In genomic region chr4:121765368-121765705, GRCh38 we compare ENCODE assay signal across 9 cellular contexts. TPM values are rescaled to one million over a fixed set of nuclear protein-coding genes. Genes with fewer than 3 reads are reported as not detected.
DNase-seq lines count a peak whose midpoint lies in the region; ATAC-seq and TF ChIP-seq lines count a peak whose summit lies in the region.
"Had no signal": no experiment of that assay in that cellular context is flagged by ENCODE, and none has a peak within 500 bp of the region (broad histone marks: within the 10 kb centered on the region; RNA-seq: fewer than 3 reads in every experiment).

No MANE protein-coding gene starts in this region.

- H3K9me3 Mint-ChIP-seq in activated B cell treated with CpG ODN at 0.5 μM for 24 hours (no peaks in the 10 kb centered on the region), Caco-2 (ENCODE audit: unreplicated experiment) (no peaks in the 10 kb centered on the region)

- no peaks in the 10 kb centered on the region for H3K36me3 ChIP-seq in gastrocnemius medialis
- H3K36me3 ChIP-seq in Caco-2 (ENCODE audit: control insufficient read depth, insufficient read depth, low read length) = no peaks in the 10 kb centered on the region

- H3K4me1 ChIP-seq in gastrocnemius medialis = peaks cover 0 to 4% of the 10 kb centered on the region in 2 donors
- H3K4me1 ChIP-seq in Caco-2 = no peaks in the 10 kb centered on the region

- H3K4me1 Mint-ChIP-seq in activated B cell treated with CpG ODN at 0.5 μM for 24 hours (peaks cover 8% of the 10 kb centered on the region), Caco-2 (ENCODE audit: low read depth, unreplicated experiment) (no peaks in the 10 kb centered on the region)

- intact Hi-C loops in activated B cell treated with CpG ODN at 0.5 μM for 24 hours (cut with micrococcal nuclease) (no loop called here), gastrocnemius medialis (cut with DNase I; ENCODE audit: low total_unique reads) (no loop called here), Caco-2 (cut with micrococcal nuclease; ENCODE audit: unreplicated experiment) (no loop called here)

- in situ Hi-C loops in gastrocnemius medialis (cut with MboI; ENCODE audit: low sequenced_read_pairs in 4 of 4) = no loop called here

- CTCF ChIA-PET in activated B cell treated with CpG ODN at 0.5 μM for 24 hours (lab: Charles Lee) = no interaction called here
- CTCF ChIA-PET in HEK293T (lab: Yijun Ruan, JAX) = interaction anchor here (0.9 kb wide), 1 partner anchor 33 kb away, joined by 3 read pairs; no protein-coding TSS in a partner anchor
- CTCF ChIA-PET in Caco-2 (lab: Charles Lee) = no interaction called here

- H3K9me3 ChIP-seq in gastrocnemius medialis (no peaks in the 10 kb centered on the region), Caco-2 (no peaks in the 10 kb centered on the region)

- peaks cover 5 to 30% (median 18%) of the 10 kb centered on the region in 3 donors for H3K27me3 ChIP-seq in gastrocnemius medialis
- no peaks in the 10 kb centered on the region for H3K27me3 ChIP-seq in Caco-2 (replicated peaks; ENCODE audit: control insufficient read depth, insufficient read depth, low read length)

- H3K36me3 Mint-ChIP-seq in activated B cell treated with CpG ODN at 0.5 μM for 24 hours (ENCODE audit: low read depth) = no peaks in the 10 kb centered on the region
- no peaks in the 10 kb centered on the region for H3K36me3 Mint-ChIP-seq in Caco-2 (ENCODE audit: insufficient read depth, unreplicated experiment)

- no peak for TF ChIP-seq CTCF in GM20000 (IDR thresholded peaks at IDR 0.05; ENCODE audit: extremely low read depth, missing control alignments)
- TF ChIP-seq CTCF in activated B cell treated with CpG ODN at 0.5 μM for 24 hours (IDR thresholded peaks at IDR 0.05) = no peak
- no peak for TF ChIP-seq CTCF in fibroblast of villous mesenchyme (IDR thresholded peaks at IDR 0.05; ENCODE audit: insufficient read depth, low read depth, low read length)
- TF ChIP-seq CTCF in gastrocnemius medialis (IDR thresholded peaks at IDR 0.05 in 4 of 5, conservative IDR thresholded peaks at IDR 0.05 in 1 of 5) = no peak
- no peak for TF ChIP-seq CTCF in Caco-2 (IDR thresholded peaks at IDR 0.05; ENCODE audit: insufficient read depth in 1 of 2, low read depth in 1 of 2, low read length in 1 of 2, severe bottlenecking in 1 of 2, unreplicated experiment in 1 of 2)

- H3K27ac ChIP-seq in gastrocnemius medialis = no peak overlapping the region

- BruUV-seq in Caco-2 (replicated peaks; lab: Mats Ljungman, UMichigan) = no TSS peak

- DNase-seq in GM20000 (ENCODE audit: low spot score) (peak; percentile 15), activated B cell treated with CpG ODN at 0.5 μM for 24 hours (no peak), fibroblast of villous mesenchyme (ENCODE audit: low read depth) (no peak), gastrocnemius medialis (no peak), NCI-H1092 treated with DMSO at 0.1 percent for 48 hours (lab: John Stamatoyannopoulos, UW) (no peak), HEK293T (ENCODE audit: extremely low spot score) (no peak), DMS 273 treated with DMSO at 0.1 percent for 48 hours (lab: John Stamatoyannopoulos, UW) (no peak), Caco-2 (no peak)
- DNase-seq: effector CD4-positive, alpha-beta T cell had no signal

- POLR2A ChIA-PET in activated B cell treated with CpG ODN at 0.5 μM for 24 hours (lab: Charles Lee) = no interaction called here
- POLR2A ChIA-PET in HEK293T (lab: Yijun Ruan, JAX) = interaction anchor here (2.2 kb wide), 1 partner anchor 36 kb away, joined by 8 read pairs; the partner anchor contains the start of gene EXOSC9
- POLR2A ChIA-PET in Caco-2 (lab: Charles Lee) = no interaction called here

- H3K27ac Mint-ChIP-seq in activated B cell treated with CpG ODN at 0.5 μM for 24 hours (no peak overlapping the region), Caco-2 (ENCODE audit: unreplicated experiment) (no peak overlapping the region)

- H3K4me3 Mint-ChIP-seq in activated B cell treated with CpG ODN at 0.5 μM for 24 hours (peak overlapping the region; percentile 1), Caco-2 (ENCODE audit: unreplicated experiment) (no peak overlapping the region)

- H3K27me3 Mint-ChIP-seq in activated B cell treated with CpG ODN at 0.5 μM for 24 hours (peaks cover 63% of the 10 kb centered on the region), Caco-2 (ENCODE audit: insufficient read depth, unreplicated experiment) (peaks cover 8% of the 10 kb centered on the region)

- H3K4me3 ChIP-seq in fibroblast of villous mesenchyme (ENCODE audit: low read depth, low read length) (peak overlapping the region; percentile 54), gastrocnemius medialis (peak overlapping the region; percentile 38 to 51 (median 40)), Caco-2 (ENCODE audit: low read depth, low read length) (no peak overlapping the region)

- TF ChIP-seq POLR2A in gastrocnemius medialis (IDR thresholded peaks at IDR 0.05) = no peak

- ATAC-seq in activated B cell treated with CpG ODN at 0.5 μM for 24 hours (ENCODE audit: low read depth) = no peak
- ATAC-seq in gastrocnemius medialis = no peak

TF ChIP-seq in HEK293T, 16 proteins besides CTCF, POLR2A, EP300 and RAD21:
- TF ChIP-seq NFRKB (IDR thresholded peaks at IDR 0.05) = no peak
- no peak for TF ChIP-seq CTBP1 (IDR thresholded peaks at IDR 0.05; ENCODE audit: borderline replicate concordance)
- no peak for TF ChIP-seq ZNF384 (IDR thresholded peaks at IDR 0.05)
- TF ChIP-seq BHLHE40 (IDR thresholded peaks at IDR 0.05; ENCODE audit: borderline replicate concordance) = no peak
- TF ChIP-seq HDGF (IDR thresholded peaks at IDR 0.05; ENCODE audit: borderline replicate concordance) = no peak
- no peak for TF ChIP-seq FOXA1 (IDR thresholded peaks at IDR 0.05)
- TF ChIP-seq SUZ12 (IDR thresholded peaks at IDR 0.05) = no peak
- no peak for TF ChIP-seq SP1 (IDR thresholded peaks at IDR 0.05)
- no peak for TF ChIP-seq ARNT (IDR thresholded peaks at IDR 0.05)
- no peak for TF ChIP-seq LEF1 (IDR thresholded peaks at IDR 0.05; ENCODE audit: borderline replicate concordance)
- no peak for TF ChIP-seq PKNOX1 (IDR thresholded peaks at IDR 0.05)
- no peak for TF ChIP-seq ELF4 (IDR thresholded peaks at IDR 0.05)
- TF ChIP-seq L3MBTL2 (conservative IDR thresholded peaks at IDR 0.05) = no peak
- TF ChIP-seq TARDBP (IDR thresholded peaks at IDR 0.05) = no peak
- TF ChIP-seq FOXK2 (IDR thresholded peaks at IDR 0.05) = no peak
- TF ChIP-seq FOXM1 (IDR thresholded peaks at IDR 0.05; ENCODE audit: borderline replicate concordance) = no peak

RNA-seq across cellular contexts. Expression of gene SMIM43, which starts 0.4 kb away (rescaled TPM):
- not detected in 2 replicates for total RNA-seq in activated B cell treated with CpG ODN at 0.5 μM for 24 hours
- 0.43 and 0.64 TPM in 2 replicates for total RNA-seq in fibroblast of villous mesenchyme
- not detected for total RNA-seq in gastrocnemius medialis
- not detected in 2 replicates for total RNA-seq in Caco-2 (2022)

RNA-seq across cellular contexts. Expression of gene EXOSC9, which starts 35.8 kb away (rescaled TPM):
- 37.5 and 39.1 TPM in 2 replicates for total RNA-seq in activated B cell treated with CpG ODN at 0.5 μM for 24 hours
- 27.1 and 34.5 TPM in 2 replicates for total RNA-seq in fibroblast of villous mesenchyme
- 10 to 100 TPM; 13.4 to 28.8 (median 19.9) TPM for total RNA-seq in gastrocnemius medialis
- 32.5 and 32.6 TPM in 2 replicates for total RNA-seq in Caco-2 (2022)

RNA-seq across cellular contexts. Expression of gene CCNA2, which starts 58.3 kb away (rescaled TPM):
- total RNA-seq in activated B cell treated with CpG ODN at 0.5 μM for 24 hours (1.4 and 2.0 TPM in 2 replicates), fibroblast of villous mesenchyme (27.1 and 54.0 TPM in 2 replicates), gastrocnemius medialis (under 1 TPM in 3 of 4 donors, not detected in 1; 0.20 to 0.60 (median 0.36) TPM), Caco-2 (2022) (88.3 and 97.9 TPM in 2 replicates)
